ENCODE assay signal across 17 cellular contexts in genomic region chr15:57570994-57571393, GRCh38. TPM values are rescaled to one million over a fixed set of nuclear protein-coding genes. Genes with fewer than 3 reads are reported as not detected.
DNase-seq lines count a peak whose midpoint lies in the region; ATAC-seq, FAIRE-seq and TF ChIP-seq lines count a peak whose summit lies in the region.
"Had no signal": no experiment of that assay in that cellular context is flagged by ENCODE, and none has a peak within 500 bp of the region (broad histone marks: within the 10 kb centered on the region; RNA-seq: fewer than 3 reads in every experiment).

No MANE protein-coding gene starts in this region.

- H3K4me1 ChIP-seq in foreskin keratinocyte: peaks cover 14% of the 10 kb centered on the region

- no peak overlapping the region for H3K4me3 ChIP-seq in AG10803 (ENCODE audit: low read length)
- H3K4me3 ChIP-seq in astrocyte of the cerebellum (ENCODE audit: low read depth, low read length): no peak overlapping the region
- H3K4me3 ChIP-seq: SJSA1 had no signal

- ATAC-seq in foreskin keratinocyte: peak; percentile 92
- ATAC-seq in GM21526 (IDR thresholded peaks at IDR 0.05; ENCODE audit: low FRiP score, unreplicated experiment): no peak

- H3K27ac ChIP-seq in foreskin keratinocyte: peak overlapping the region; percentile 58
- H3K27ac ChIP-seq: SJSA1 had no signal

- no peak for FAIRE-seq in HTR-8/SVneo (lab: Jason Lieb, UNC)
- FAIRE-seq: kidney had no signal

- no peaks in the 10 kb centered on the region for H3K27me3 ChIP-seq in foreskin keratinocyte

- no peak for TF ChIP-seq CTCF in AG10803 (conservative IDR thresholded peaks at IDR 0.05; ENCODE audit: low read length)
- no peak for TF ChIP-seq CTCF in astrocyte of the cerebellum (IDR thresholded peaks at IDR 0.05; ENCODE audit: low read depth, low read length, missing control alignments)
- no peak for TF ChIP-seq CTCF in foreskin keratinocyte (conservative IDR thresholded peaks at IDR 0.05)

- DNase-seq in AG10803 (ENCODE audit: low read depth): peak; percentile 51
- DNase-seq in HTR-8/SVneo (ENCODE audit: insufficient read length, low spot score): peak; percentile 34
- peak; percentile 18 for DNase-seq in astrocyte of the cerebellum (ENCODE audit: low read depth)
- peak; percentile 60 to 89 for DNase-seq in foreskin keratinocyte
- no peak for DNase-seq in activated CD4-positive, alpha-beta T cell treated with anti-CD3 and anti-CD28 coated beads, Interleukin-2, amount 50 U/mL, for 48 hours
- no peak for DNase-seq in NCI-H2029 (lab: John Stamatoyannopoulos, UW)
- no peak for DNase-seq in RPMI8226
- DNase-seq: effector memory CD4-positive, alpha-beta T cell; glutamatergic neuron; NCI-H2081; NCI-H82; posterior cingulate gyrus; stimulated activated CD4-positive, alpha-beta T cell treated with anti-CD3 and anti-CD28 coated beads, Interleukin-12 subunit alpha, Interleukin-12 subunit beta, amount 100 ng/mL, for 4 hours had no signal

- in situ Hi-C loops in astrocyte of the cerebellum (cut with HindIII; ENCODE audit: low sequenced_read_pairs): no loop called here

RNA-seq across cellular contexts. Expression of gene MYZAP, which starts 20.7 kb away (rescaled TPM):
- total RNA-seq in foreskin keratinocyte: 2.9 and 3.5 TPM in 2 replicates
- 1.7 and 2.0 TPM in 2 replicates for polyA plus RNA-seq in foreskin keratinocyte
- total RNA-seq: activated CD8-positive, alpha-beta memory T cell treated with anti-CD3 and anti-CD28 coated beads for 36 hours; SJSA1 had no signal

Comparison
In these comparisons a context has a peak if more than half of its experiments do, and no peak if none do; other contexts are left out.
1. DNase-seq: peak in AG10803 (single experiment), HTR-8/SVneo (single experiment), astrocyte of the cerebellum (single experiment) and foreskin keratinocyte (2 of 2); none in activated CD4-positive, alpha-beta T cell treated with anti-CD3 and anti-CD28 coated beads, Interleukin-2, amount 50 U/mL, for 48 hours (0 of 2), NCI-H2029 (single experiment) and RPMI8226 (single experiment).